In the genomic region with DNA sequence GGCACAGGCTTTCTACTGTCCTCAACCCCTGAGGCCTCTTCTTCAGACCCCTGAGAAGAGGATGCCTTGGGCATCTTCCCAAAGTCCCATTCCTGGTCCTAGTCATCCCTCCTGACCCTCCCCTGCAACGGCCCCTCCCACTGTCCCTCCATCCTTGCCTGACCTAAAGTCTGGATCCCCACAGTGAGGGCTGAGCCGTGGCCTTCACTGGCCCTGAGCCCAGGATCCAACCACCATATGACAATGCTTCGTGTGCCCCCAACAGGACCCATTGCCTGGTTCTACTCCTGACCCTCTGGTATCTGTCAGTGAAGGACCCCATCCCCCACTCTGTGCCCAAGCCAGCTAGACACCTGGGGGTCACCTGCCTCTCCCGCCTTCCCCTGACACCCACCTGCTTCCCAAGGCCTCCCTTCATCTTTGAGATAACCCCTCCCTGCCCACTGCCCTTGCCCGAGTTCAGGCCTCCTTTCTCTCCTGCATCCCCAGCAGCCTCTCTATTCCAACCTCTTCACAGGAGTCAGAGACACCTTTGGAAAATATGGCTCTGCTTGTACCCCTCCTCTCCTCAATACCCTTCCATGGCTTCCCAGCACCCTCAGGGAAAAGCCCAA, we compare ENCODE assay signal across 25 cellular contexts. TPM values are rescaled to one million over a fixed set of nuclear protein-coding genes. Genes with fewer than 3 reads are reported as not detected.
DNase-seq lines count a peak whose midpoint lies in the region; ATAC-seq and TF ChIP-seq lines count a peak whose summit lies in the region.
"Had no signal": no experiment of that assay in that cellular context is flagged by ENCODE, and none has a peak within 500 bp of the region (broad histone marks: within the 10 kb centered on the region; RNA-seq: fewer than 3 reads in every experiment).

No MANE protein-coding gene starts in this region.

- no peak overlapping the region for H3K18ac ChIP-seq in trophoblast cell (ENCODE audit: low read length)

- H3K4me1 ChIP-seq in CD4-positive, CD25-positive, alpha-beta regulatory T cell (ENCODE audit: control insufficient read depth, insufficient read depth, low read length, poor library complexity, severe bottlenecking), result peaks cover 17% of the 10 kb centered on the region
- H3K4me1 ChIP-seq in hepatocyte (ENCODE audit: insufficient read depth) (peaks cover 23% of the 10 kb centered on the region), trophoblast cell (ENCODE audit: control insufficient read depth in 1 of 2, insufficient read depth in 2 of 2, low read length in 2 of 2) (peaks cover 33 to 40% of the 10 kb centered on the region in 2 experiments), SK-N-SH (ENCODE audit: control insufficient read depth in 1 of 2, insufficient read depth in 2 of 2, low read depth in 1 of 2, low read length in 1 of 2) (peaks cover 5 to 21% of the 10 kb centered on the region in 2 experiments; a peak in 2 of 4 replicates)
- H3K4me1 ChIP-seq: gastrocnemius medialis had no signal

- no peak overlapping the region for H3K27ac ChIP-seq in CD4-positive, CD25-positive, alpha-beta regulatory T cell (ENCODE audit: insufficient read depth, low read length, poor library complexity, severe bottlenecking)
- peak overlapping the region; percentile 61 for H3K27ac ChIP-seq in hepatocyte
- no peak overlapping the region for H3K27ac ChIP-seq in trophoblast cell (ENCODE audit: low read depth, low read length)
- no peak overlapping the region for H3K27ac ChIP-seq in SK-N-SH (ENCODE audit: low read depth in 2 of 2, low read length in 1 of 2)
- H3K27ac ChIP-seq: gastrocnemius medialis, ovary, RWPE1 had no signal

- H2BK120ac ChIP-seq in trophoblast cell (ENCODE audit: insufficient read depth, low read length, poor library complexity), result peak overlapping the region; percentile 26

- H3K79me1 ChIP-seq in trophoblast cell (ENCODE audit: low read length), result peaks cover 18% of the 10 kb centered on the region

- peak overlapping the region; percentile 5 for H4K8ac ChIP-seq in trophoblast cell (ENCODE audit: low read depth, low read length)

- H3K9me3 ChIP-seq in CD4-positive, CD25-positive, alpha-beta regulatory T cell (ENCODE audit: control insufficient read depth in 2 of 2, low read length in 2 of 2), result peaks cover 7% of the 10 kb centered on the region in 2 experiments
- H3K9me3 ChIP-seq in hepatocyte (ENCODE audit: low read depth), result no peaks in the 10 kb centered on the region
- peaks cover 9% of the 10 kb centered on the region for H3K9me3 ChIP-seq in trophoblast cell (ENCODE audit: insufficient read depth, low read depth, low read length)
- no peaks in the 10 kb centered on the region for H3K9me3 ChIP-seq in SK-N-SH
- H3K9me3 ChIP-seq: ovary had no signal

- TF ChIP-seq RAD21 in SK-N-SH (IDR thresholded peaks at IDR 0.05; ENCODE audit: low read length), result no peak

- no peak overlapping the region for H3K23ac ChIP-seq in trophoblast cell (ENCODE audit: low read length)

- peak overlapping the region; percentile 72 for H2BK12ac ChIP-seq in trophoblast cell (ENCODE audit: low read length)

- H3K79me2 ChIP-seq in hepatocyte (no peaks in the 10 kb centered on the region), trophoblast cell (ENCODE audit: control insufficient read depth, insufficient read depth, low read length, poor library complexity) (no peaks in the 10 kb centered on the region), SK-N-SH (ENCODE audit: insufficient read depth) (no peaks in the 10 kb centered on the region)

- peak overlapping the region; percentile 84 for H2AK5ac ChIP-seq in trophoblast cell (ENCODE audit: low read length)

- POLR2A ChIA-PET in SK-N-SH (lab: Yijun Ruan, JAX), result no interaction called here

- ATAC-seq in CD4-positive, CD25-positive, alpha-beta regulatory T cell (ENCODE audit: low read depth in 2 of 2), result no peak
- ATAC-seq: gastrocnemius medialis; left colon; naive thymus-derived CD4-positive, alpha-beta T cell had no signal

- TF ChIP-seq CTCF in hepatocyte (IDR thresholded peaks at IDR 0.05; ENCODE audit: poor library complexity) (no peak), SK-N-SH (IDR thresholded peaks at IDR 0.05) (no peak)

- H3K4me3 Mint-ChIP-seq in T-helper 2 cell treated with Interferon-gamma antibody and Interleukin-4, amounts not matched to agents 5 μg/mL and 100 μg/mL, for 36 hours, result no peak overlapping the region
- no peak overlapping the region for H3K4me3 Mint-ChIP-seq in CD4-positive, CD25-positive, alpha-beta regulatory T cell
- H3K4me3 Mint-ChIP-seq: activated naive CD4-positive, alpha-beta T cell treated with anti-CD3 and anti-CD28 coated beads, Interleukin-2, amount 50 U/mL, for 24 hours; activated T-helper 1 cell treated with anti-CD3 and anti-CD28 coated beads, Interleukin-12 subunit alpha, Interleukin-12 subunit beta, Interleukin-2, Interleukin-4 antibody, amounts not matched to agents 30 ng/mL and 10 ng/mL and 1 ng/mL, durations not matched to agents 14 hours and 24 hours and 36 hours; memory B cell had no signal

- H3K36me3 Mint-ChIP-seq in T-helper 2 cell treated with Interferon-gamma antibody and Interleukin-4, amounts not matched to agents 5 μg/mL and 100 μg/mL, for 36 hours (ENCODE audit: low read depth), result peaks cover 6% of the 10 kb centered on the region
- no peaks in the 10 kb centered on the region for H3K36me3 Mint-ChIP-seq in CD4-positive, CD25-positive, alpha-beta regulatory T cell

- peaks cover 16% of the 10 kb centered on the region for H3K4me1 Mint-ChIP-seq in T-helper 2 cell treated with Interferon-gamma antibody and Interleukin-4, amounts not matched to agents 5 μg/mL and 100 μg/mL, for 36 hours (ENCODE audit: low read depth)
- H3K4me1 Mint-ChIP-seq in CD4-positive, CD25-positive, alpha-beta regulatory T cell, result peaks cover 0 to 13% (median 10%) of the 10 kb centered on the region in 4 donors
- H3K4me1 Mint-ChIP-seq: activated naive CD4-positive, alpha-beta T cell treated with anti-CD3 and anti-CD28 coated beads, Interleukin-2, amount 50 U/mL, for 24 hours had no signal

- H2BK5ac ChIP-seq in trophoblast cell (ENCODE audit: low read depth, low read length, poor library complexity), result peak overlapping the region; percentile 28

- H4K20me1 ChIP-seq in hepatocyte (ENCODE audit: insufficient read depth, poor library complexity, severe bottlenecking) (no peaks in the 10 kb centered on the region), SK-N-SH (ENCODE audit: insufficient read depth) (no peaks in the 10 kb centered on the region)

- WGBS in hepatocyte (ENCODE audit: low lambda C conversion rate, missing lambda C conversion rate), result 95% methylated on average over 4 of the region's 5 CpGs
- no CpG with 5 or more reads among the region's 5 CpGs for WGBS in trophoblast cell (ENCODE audit: extremely low coverage, insufficient coverage, insufficient read length)
- WGBS in SK-N-SH (ENCODE audit: low lambda C conversion rate), result 83% methylated on average over 5 of the region's 5 CpGs

- H3K4ac ChIP-seq in trophoblast cell (ENCODE audit: low read depth, low read length), result no peak overlapping the region

- H2AFZ ChIP-seq in hepatocyte (no peak overlapping the region), trophoblast cell (ENCODE audit: insufficient read depth, low read length, poor library complexity) (no peak overlapping the region), SK-N-SH (ENCODE audit: low read depth) (no peak overlapping the region)

- no peak overlapping the region for H4K12ac ChIP-seq in trophoblast cell (ENCODE audit: low read depth, low read length)

- H3F3A ChIP-seq in SK-N-SH (replicated peaks; ENCODE audit: insufficient read depth), result peaks cover 6% of the 10 kb centered on the region

- H3K9me3 Mint-ChIP-seq in T-helper 2 cell treated with Interferon-gamma antibody and Interleukin-4, amounts not matched to agents 5 μg/mL and 100 μg/mL, for 36 hours, result peaks cover 20% of the 10 kb centered on the region
- H3K9me3 Mint-ChIP-seq in CD4-positive, CD25-positive, alpha-beta regulatory T cell, result peaks cover 0 to 16% (median 1%) of the 10 kb centered on the region in 7 donors

- H4K91ac ChIP-seq in trophoblast cell (ENCODE audit: low read depth, low read length), result peak overlapping the region; percentile 89

- H3K14ac ChIP-seq in trophoblast cell (ENCODE audit: low read length), result peak overlapping the region; percentile 16

- no peak for DNase-seq in T-helper 2 cell treated with Interferon-gamma antibody and Interleukin-4, amounts not matched to agents 5 μg/mL and 100 μg/mL, for 36 hours (ENCODE audit: low spot score)
- no peak for DNase-seq in T-helper 2 cell
- DNase-seq in CD4-positive, CD25-positive, alpha-beta regulatory T cell, result no peak
- no peak for DNase-seq in hepatocyte (ENCODE audit: low spot score)
- no peak for DNase-seq in trophoblast cell
- DNase-seq in SK-N-SH, result no peak
- DNase-seq in D341Med (ENCODE audit: low spot score), result no peak
- no peak for DNase-seq in occipital lobe (lab: John Stamatoyannopoulos, UW)
- DNase-seq: 8988T; EL; gastrocnemius medialis; hippocampal formation; left colon; naive thymus-derived CD4-positive, alpha-beta T cell; NCI-H446 treated with DMSO at 0.1 percent for 48 hours; retina; stimulated activated CD4-positive, alpha-beta T cell treated with anti-CD3 and anti-CD28 coated beads, Interleukin-4, amount 100 ng/mL, for 24 hours; stimulated activated naive CD4-positive, alpha-beta T cell had no signal

- H3K9ac ChIP-seq in trophoblast cell (ENCODE audit: low read length) (no peak overlapping the region), SK-N-SH (no peak overlapping the region)

- H3K27me3 Mint-ChIP-seq in T-helper 2 cell treated with Interferon-gamma antibody and Interleukin-4, amounts not matched to agents 5 μg/mL and 100 μg/mL, for 36 hours (ENCODE audit: low read depth), result no peaks in the 10 kb centered on the region
- H3K27me3 Mint-ChIP-seq in CD4-positive, CD25-positive, alpha-beta regulatory T cell, result no peaks in the 10 kb centered on the region

- CTCF ChIA-PET in SK-N-SH (lab: Yijun Ruan, JAX), result no interaction called here

- H3K4me2 ChIP-seq in hepatocyte, result no peak overlapping the region
- no peak overlapping the region for H3K4me2 ChIP-seq in trophoblast cell (ENCODE audit: low read length)
- no peak overlapping the region for H3K4me2 ChIP-seq in SK-N-SH

- H3K27me3 ChIP-seq in CD4-positive, CD25-positive, alpha-beta regulatory T cell (ENCODE audit: control insufficient read depth, insufficient read depth, low read length), result no peaks in the 10 kb centered on the region
- H3K27me3 ChIP-seq in hepatocyte (no peaks in the 10 kb centered on the region), trophoblast cell (ENCODE audit: insufficient read depth, low read length) (no peaks in the 10 kb centered on the region), SK-N-SH (ENCODE audit: insufficient read depth) (no peaks in the 10 kb centered on the region)
- H3K27me3 ChIP-seq: gastrocnemius medialis, ovary had no signal

- H3K4me3 ChIP-seq in CD4-positive, CD25-positive, alpha-beta regulatory T cell (ENCODE audit: low read depth, low read length), result no peak overlapping the region
- H3K4me3 ChIP-seq in hepatocyte, result no peak overlapping the region
- H3K4me3 ChIP-seq in trophoblast cell (ENCODE audit: low read depth, low read length), result no peak overlapping the region
- no peak overlapping the region for H3K4me3 ChIP-seq in SK-N-SH (ENCODE audit: low read depth in 2 of 2, low read length in 1 of 2)
- H3K4me3 ChIP-seq: gastrocnemius medialis, ovary, thoracic aorta had no signal

- no peaks in the 10 kb centered on the region for H3K36me3 ChIP-seq in CD4-positive, CD25-positive, alpha-beta regulatory T cell (ENCODE audit: control insufficient read depth, insufficient read depth, low read length)
- H3K36me3 ChIP-seq in hepatocyte (replicated peaks; ENCODE audit: insufficient read depth, low read depth) (no peaks in the 10 kb centered on the region), trophoblast cell (ENCODE audit: control insufficient read depth in 1 of 2, insufficient read depth in 2 of 2, low read length in 2 of 2) (no peaks in the 10 kb centered on the region), SK-N-SH (replicated peaks in 1 of 2; ENCODE audit: control insufficient read depth in 1 of 2, insufficient read depth in 2 of 2, low read length in 1 of 2) (no peaks in the 10 kb centered on the region)
- H3K36me3 ChIP-seq: gastrocnemius medialis, ovary, thoracic aorta had no signal

- TF ChIP-seq EP300 in SK-N-SH (IDR thresholded peaks at IDR 0.05; ENCODE audit: borderline replicate concordance in 1 of 2, low read depth in 1 of 2, low read length in 1 of 2), result no peak

- H3K9me2 ChIP-seq in hepatocyte (replicated peaks; ENCODE audit: insufficient read depth) (no peaks in the 10 kb centered on the region), SK-N-SH (no peaks in the 10 kb centered on the region)

- H3K27ac Mint-ChIP-seq in T-helper 2 cell treated with Interferon-gamma antibody and Interleukin-4, amounts not matched to agents 5 μg/mL and 100 μg/mL, for 36 hours, result peak overlapping the region; percentile 11
- peak overlapping the region in 2 of 3 donors; percentile 21 to 75 for H3K27ac Mint-ChIP-seq in CD4-positive, CD25-positive, alpha-beta regulatory T cell
- H3K27ac Mint-ChIP-seq: activated naive CD4-positive, alpha-beta T cell treated with anti-CD3 and anti-CD28 coated beads, Interleukin-2, amount 50 U/mL, for 24 hours; activated T-helper 1 cell treated with anti-CD3 and anti-CD28 coated beads, Interleukin-12 subunit alpha, Interleukin-12 subunit beta, Interleukin-2, Interleukin-4 antibody, amounts not matched to agents 30 ng/mL and 10 ng/mL and 1 ng/mL, durations not matched to agents 14 hours and 24 hours and 36 hours; IgD-negative memory B cell; memory B cell; naive thymus-derived CD4-positive, alpha-beta T cell had no signal

RNA-seq across cellular contexts. Expression of gene LRRC32, which starts 48.0 kb away (rescaled TPM):
- total RNA-seq in CD4-positive, CD25-positive, alpha-beta regulatory T cell, result 71.4 TPM
- 1 to 10 TPM; 5.0 to 9.6 (median 5.9) TPM for polyA plus RNA-seq in CD4-positive, CD25-positive, alpha-beta regulatory T cell
- total RNA-seq in hepatocyte (14.7 and 25.5 TPM in 2 replicates), occipital lobe (1.1 TPM)
- polyA plus RNA-seq in hepatocyte (75.2 and 80.4 TPM in 2 replicates), SK-N-SH (2012; rRNA removed) (0.19 and 0.43 TPM in 2 replicates)
- polyA plus RNA-seq in trophoblast cell (2013), result 39.7 and 40.3 TPM in 2 replicates
- polyA plus RNA-seq in SK-N-SH (2012; cell fraction: cytosol; rRNA removed), result 0.28 and 0.30 TPM in 2 replicates
- 0.42 and 0.57 TPM in 2 replicates for polyA plus RNA-seq in SK-N-SH (2012; cell fraction: nucleus; rRNA removed)
- polyA plus RNA-seq: IgD-negative memory B cell; naive thymus-derived CD4-positive, alpha-beta T cell had no signal
